ENCODE assay signal across 37 cellular contexts in the genomic region with DNA sequence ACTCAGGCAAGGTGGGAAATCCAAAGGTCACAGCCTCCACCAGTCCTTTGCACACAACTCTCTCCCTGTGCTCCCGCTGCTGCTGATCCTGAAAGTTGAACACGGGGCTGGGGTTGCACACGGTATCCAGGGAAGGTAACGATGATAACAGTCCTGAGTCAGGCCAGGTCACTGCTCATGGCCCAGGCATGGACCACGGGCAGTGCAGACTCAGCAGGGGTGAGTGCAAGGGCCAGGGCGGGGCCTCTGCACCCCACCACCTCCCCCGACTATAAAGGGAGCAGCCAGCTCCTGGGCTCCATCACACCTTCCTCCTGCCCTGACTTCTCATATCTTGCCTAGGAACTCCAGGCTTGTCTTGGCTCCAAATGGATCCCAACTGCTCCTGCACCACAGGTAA. TPM values are rescaled to one million over a fixed set of nuclear protein-coding genes. Genes with fewer than 3 reads are reported as not detected.
"Had no signal": no experiment of that assay in that cellular context is flagged by ENCODE, and none has a peak within 500 bp of the region (broad histone marks: within the 10 kb centered on the region; RNA-seq: fewer than 3 reads in every experiment).

A gene (plus strand): TSS at position 301 of the 400 bp plus-strand sequence. CDS start 68 bp downstream, at position 369.

- FAIRE-seq: bronchial epithelial cell had no signal

- H3K36me3 ChIP-seq: adrenal gland, ascending aorta, esophagus muscularis mucosa, gastrocnemius medialis had no signal

- H3K27ac Mint-ChIP-seq: activated CD4-positive, alpha-beta memory T cell treated with anti-CD3 and anti-CD28 coated beads for 36 hours; activated CD4-positive, alpha-beta T cell treated with anti-CD3 and anti-CD28 coated beads for 36 hours; activated CD4-positive, alpha-beta T cell treated with anti-CD3 and anti-CD28 coated beads, Interleukin-2, amount 10 ng/mL, durations not matched to agents 24 days and 14 days; activated CD8-positive, alpha-beta memory T cell treated with anti-CD3 and anti-CD28 coated beads, Interleukin-2, amount 10 ng/mL, durations not matched to agents 7 days and 5 days; activated CD8-positive, alpha-beta T cell treated with anti-CD3 and anti-CD28 coated beads, Interleukin-2, amount 10 ng/mL, durations not matched to agents 7 days and 5 days; activated naive CD4-positive, alpha-beta T cell treated with anti-CD3 and anti-CD28 coated beads for 36 hours; activated naive CD4-positive, alpha-beta T cell treated with anti-CD3 and anti-CD28 coated beads, Interleukin-2, amount 50 U/mL, for 24 hours; activated naive CD8-positive, alpha-beta T cell treated with anti-CD3 and anti-CD28 coated beads for 36 hours; activated naive CD8-positive, alpha-beta T cell treated with anti-CD3 and anti-CD28 coated beads, Interleukin-2, amount 50 U/mL, for 24 hours; activated T-helper 1 cell treated with anti-CD3 and anti-CD28 coated beads, Interleukin-12 subunit alpha, Interleukin-12 subunit beta, Interleukin-2, Interleukin-4 antibody, amounts not matched to agents 30 ng/mL and 10 ng/mL and 1 ng/mL, durations not matched to agents 14 hours and 24 hours and 36 hours; activated T-helper 2 cell treated with anti-CD3 and anti-CD28 coated beads, Interferon-gamma antibody, Interleukin-2, Interleukin-4, amounts not matched to agents 10 μg/mL and 5 μg/mL and 100 μg/mL, durations not matched to agents 14 hours and 24 hours and 36 hours; brain; effector memory CD8-positive, alpha-beta T cell had no signal

- H3K9me3 ChIP-seq: adrenal gland, ascending aorta, esophagus muscularis mucosa, gastrocnemius medialis had no signal

- DNase-seq: activated CD4-positive, alpha-beta memory T cell treated with anti-CD3 and anti-CD28 coated beads for 36 hours; activated CD4-positive, alpha-beta T cell treated with anti-CD3 and anti-CD28 coated beads for 36 hours; activated CD4-positive, alpha-beta T cell treated with anti-CD3 and anti-CD28 coated beads, Interleukin-2, amount 10 ng/mL, durations not matched to agents 24 days and 14 days; activated CD4-positive, CD25-positive, alpha-beta regulatory T cell; activated CD4-positive, CD25-positive, alpha-beta regulatory T cell treated with anti-CD3 and anti-CD28 coated beads, Interleukin-2, amount 50 U/mL, for 72 hours; activated CD8-positive, alpha-beta memory T cell treated with anti-CD3 and anti-CD28 coated beads, Interleukin-2, amount 10 ng/mL, durations not matched to agents 7 days and 5 days; activated CD8-positive, alpha-beta memory T cell treated with anti-CD3 and anti-CD28 coated beads, Interleukin-2, amount 50 U/mL, for 4 hours; activated CD8-positive, alpha-beta T cell treated with anti-CD3 and anti-CD28 coated beads, Interleukin-2, amount 10 ng/mL, durations not matched to agents 7 days and 5 days; activated effector memory CD4-positive, alpha-beta T cell treated with anti-CD3 and anti-CD28 coated beads, Interleukin-2, amount 50 U/mL, for 16 hours; activated naive CD4-positive, alpha-beta T cell treated with anti-CD3 and anti-CD28 coated beads for 36 hours; activated naive CD8-positive, alpha-beta T cell treated with anti-CD3 and anti-CD28 coated beads for 36 hours; activated naive CD8-positive, alpha-beta T cell treated with anti-CD3 and anti-CD28 coated beads, Interleukin-2, amount 50 U/mL, for 24 hours; activated T-cell treated with anti-CD3 and anti-CD28 coated beads, Interleukin-2, amount 50 U/mL, for 1 hour; activated T-cell treated with anti-CD3 and anti-CD28 coated beads, Interleukin-2, amount 50 U/mL, for 48 hours; adrenal gland; amygdala; cortex of kidney; dermis blood vessel endothelial cell; effector CD4-positive, alpha-beta T cell; effector memory CD8-positive, alpha-beta T cell; erythroblast; foreskin keratinocyte; gastrocnemius medialis; glutamatergic neuron; T-helper 2 cell had no signal

- H3K4me3 ChIP-seq: adrenal gland, ascending aorta, esophagus muscularis mucosa, gastrocnemius medialis had no signal

- H3K4me3 Mint-ChIP-seq: activated CD4-positive, alpha-beta memory T cell treated with anti-CD3 and anti-CD28 coated beads for 36 hours; activated CD4-positive, alpha-beta T cell treated with anti-CD3 and anti-CD28 coated beads for 36 hours; activated CD4-positive, alpha-beta T cell treated with anti-CD3 and anti-CD28 coated beads, Interleukin-2, amount 10 ng/mL, durations not matched to agents 24 days and 14 days; activated CD8-positive, alpha-beta memory T cell treated with anti-CD3 and anti-CD28 coated beads, Interleukin-2, amount 10 ng/mL, durations not matched to agents 7 days and 5 days; activated CD8-positive, alpha-beta T cell treated with anti-CD3 and anti-CD28 coated beads, Interleukin-2, amount 10 ng/mL, durations not matched to agents 7 days and 5 days; activated naive CD4-positive, alpha-beta T cell treated with anti-CD3 and anti-CD28 coated beads for 36 hours; activated naive CD4-positive, alpha-beta T cell treated with anti-CD3 and anti-CD28 coated beads, Interleukin-2, amount 50 U/mL, for 24 hours; activated naive CD8-positive, alpha-beta T cell treated with anti-CD3 and anti-CD28 coated beads for 36 hours; activated naive CD8-positive, alpha-beta T cell treated with anti-CD3 and anti-CD28 coated beads, Interleukin-2, amount 50 U/mL, for 24 hours; activated T-helper 1 cell treated with anti-CD3 and anti-CD28 coated beads, Interleukin-12 subunit alpha, Interleukin-12 subunit beta, Interleukin-2, Interleukin-4 antibody, amounts not matched to agents 30 ng/mL and 10 ng/mL and 1 ng/mL, durations not matched to agents 14 hours and 24 hours and 36 hours; brain; central memory CD8-positive, alpha-beta T cell; effector memory CD8-positive, alpha-beta T cell had no signal

- H3K27me3 ChIP-seq: adrenal gland, ascending aorta had no signal

- H3K4me1 Mint-ChIP-seq: activated CD4-positive, alpha-beta T cell treated with anti-CD3 and anti-CD28 coated beads for 36 hours; activated CD4-positive, alpha-beta T cell treated with anti-CD3 and anti-CD28 coated beads, Interleukin-2, amount 10 ng/mL, durations not matched to agents 24 days and 14 days; activated CD8-positive, alpha-beta memory T cell treated with anti-CD3 and anti-CD28 coated beads, Interleukin-2, amount 10 ng/mL, durations not matched to agents 7 days and 5 days; activated naive CD4-positive, alpha-beta T cell treated with anti-CD3 and anti-CD28 coated beads, Interleukin-2, amount 50 U/mL, for 24 hours; activated naive CD8-positive, alpha-beta T cell treated with anti-CD3 and anti-CD28 coated beads for 36 hours; activated naive CD8-positive, alpha-beta T cell treated with anti-CD3 and anti-CD28 coated beads, Interleukin-2, amount 50 U/mL, for 24 hours; brain; central memory CD8-positive, alpha-beta T cell had no signal

- H3K9me3 Mint-ChIP-seq: activated CD4-positive, alpha-beta memory T cell treated with anti-CD3 and anti-CD28 coated beads for 36 hours; activated CD4-positive, alpha-beta T cell treated with anti-CD3 and anti-CD28 coated beads, Interleukin-2, amount 10 ng/mL, durations not matched to agents 24 days and 14 days; activated naive CD4-positive, alpha-beta T cell treated with anti-CD3 and anti-CD28 coated beads for 36 hours; activated naive CD4-positive, alpha-beta T cell treated with anti-CD3 and anti-CD28 coated beads, Interleukin-2, amount 50 U/mL, for 24 hours; activated naive CD8-positive, alpha-beta T cell treated with anti-CD3 and anti-CD28 coated beads for 36 hours; activated naive CD8-positive, alpha-beta T cell treated with anti-CD3 and anti-CD28 coated beads, Interleukin-2, amount 50 U/mL, for 24 hours; activated T-helper 1 cell treated with anti-CD3 and anti-CD28 coated beads, Interleukin-12 subunit alpha, Interleukin-12 subunit beta, Interleukin-2, Interleukin-4 antibody, amounts not matched to agents 30 ng/mL and 10 ng/mL and 1 ng/mL, durations not matched to agents 14 hours and 24 hours and 36 hours; activated T-helper 2 cell treated with anti-CD3 and anti-CD28 coated beads, Interferon-gamma antibody, Interleukin-2, Interleukin-4, amounts not matched to agents 10 μg/mL and 5 μg/mL and 100 μg/mL, durations not matched to agents 14 hours and 24 hours and 36 hours; brain; central memory CD8-positive, alpha-beta T cell; effector memory CD8-positive, alpha-beta T cell had no signal

- H3K36me3 Mint-ChIP-seq: activated CD4-positive, alpha-beta memory T cell treated with anti-CD3 and anti-CD28 coated beads for 36 hours; activated CD8-positive, alpha-beta memory T cell treated with anti-CD3 and anti-CD28 coated beads, Interleukin-2, amount 10 ng/mL, durations not matched to agents 7 days and 5 days; activated naive CD4-positive, alpha-beta T cell treated with anti-CD3 and anti-CD28 coated beads, Interleukin-2, amount 50 U/mL, for 24 hours; activated naive CD8-positive, alpha-beta T cell treated with anti-CD3 and anti-CD28 coated beads for 36 hours; brain had no signal

- H3K27me3 Mint-ChIP-seq: central memory CD8-positive, alpha-beta T cell had no signal

- H3K4me1 ChIP-seq: ascending aorta, esophagus muscularis mucosa, foreskin keratinocyte, gastrocnemius medialis had no signal

- ATAC-seq: activated CD4-positive, alpha-beta T cell treated with anti-CD3 and anti-CD28 coated beads for 36 hours; activated CD8-positive, alpha-beta memory T cell treated with anti-CD3 and anti-CD28 coated beads, Interleukin-2, amount 10 ng/mL, durations not matched to agents 7 days and 5 days; activated CD8-positive, alpha-beta T cell treated with anti-CD3 and anti-CD28 coated beads, Interleukin-2, amount 10 ng/mL, durations not matched to agents 7 days and 5 days; activated naive CD8-positive, alpha-beta T cell treated with anti-CD3 and anti-CD28 coated beads, Interleukin-2, amount 50 U/mL, for 24 hours; effector memory CD8-positive, alpha-beta T cell; foreskin keratinocyte; gastrocnemius medialis had no signal

- H3K27ac ChIP-seq: adrenal gland, ascending aorta, esophagus muscularis mucosa, foreskin keratinocyte, gastrocnemius medialis had no signal

RNA-seq across cellular contexts. Expression of the gene that starts here (rescaled TPM):
- total RNA-seq: activated CD4-positive, alpha-beta memory T cell treated with anti-CD3 and anti-CD28 coated beads for 36 hours; activated CD4-positive, alpha-beta T cell treated with anti-CD3 and anti-CD28 coated beads for 36 hours; activated CD4-positive, alpha-beta T cell treated with anti-CD3 and anti-CD28 coated beads, Interleukin-2, amount 10 ng/mL, durations not matched to agents 24 days and 14 days; activated CD8-positive, alpha-beta memory T cell treated with anti-CD3 and anti-CD28 coated beads for 36 hours; activated CD8-positive, alpha-beta memory T cell treated with anti-CD3 and anti-CD28 coated beads, Interleukin-2, amount 10 ng/mL, durations not matched to agents 7 days and 5 days; activated CD8-positive, alpha-beta T cell treated with anti-CD3 and anti-CD28 coated beads, Interleukin-2, amount 10 ng/mL, durations not matched to agents 7 days and 5 days; activated naive CD4-positive, alpha-beta T cell treated with anti-CD3 and anti-CD28 coated beads for 36 hours; activated naive CD8-positive, alpha-beta T cell treated with anti-CD3 and anti-CD28 coated beads for 36 hours; activated T-helper 1 cell treated with anti-CD3 and anti-CD28 coated beads, Interleukin-12 subunit alpha, Interleukin-12 subunit beta, Interleukin-2, Interleukin-4 antibody, amounts not matched to agents 30 ng/mL and 10 ng/mL and 1 ng/mL, durations not matched to agents 14 hours and 24 hours and 36 hours; activated T-helper 2 cell treated with anti-CD3 and anti-CD28 coated beads, Interferon-gamma antibody, Interleukin-2, Interleukin-4, amounts not matched to agents 10 μg/mL and 5 μg/mL and 100 μg/mL, durations not matched to agents 14 hours and 24 hours and 36 hours; adrenal gland; ascending aorta; bronchial epithelial cell; cardiac septum; cerebellum; dermis blood vessel endothelial cell; esophagus muscularis mucosa; foreskin keratinocyte; gastrocnemius medialis; T-helper 1 cell treated with Interleukin-12 subunit alpha and Interleukin-12 subunit beta and Interleukin-4 antibody, amounts not matched to agents 30 ng/mL and 1 ng/mL, for 36 hours had no signal
- polyA plus RNA-seq: adrenal gland, foreskin keratinocyte had no signal
